In genomic region chr2:188315750-188316149, GRCh38 we compare ENCODE assay signal across 28 cellular contexts. TPM values are rescaled to one million over a fixed set of nuclear protein-coding genes. Genes with fewer than 3 reads are reported as not detected.
"Had no signal": no experiment of that assay in that cellular context is flagged by ENCODE, and none has a peak within 500 bp of the region (broad histone marks: within the 10 kb centered on the region; RNA-seq: fewer than 3 reads in every experiment).

No MANE protein-coding gene starts in this region.

- H3K36me3 ChIP-seq: left ventricle myocardium inferior, right atrium auricular region, tibial artery, upper lobe of right lung had no signal

- H2AFZ ChIP-seq: hepatocyte had no signal

- H3K4me3 Mint-ChIP-seq: activated CD8-positive, alpha-beta memory T cell treated with anti-CD3 and anti-CD28 coated beads, Interleukin-2, amount 10 ng/mL, durations not matched to agents 7 days and 5 days; activated CD8-positive, alpha-beta T cell treated with anti-CD3 and anti-CD28 coated beads for 36 hours; activated naive CD8-positive, alpha-beta T cell; activated T-cell treated with anti-CD3 and anti-CD28 coated beads, Interleukin-2, amount 50 U/mL, for 72 hours; effector memory CD8-positive, alpha-beta T cell; natural killer cell; stimulated activated naive B cell treated with anti-CD40 and anti-IgM and Interleukin-4, amounts not matched to agents 10 μg/mL and 1 μg/mL and 100 μg/mL, for 72 hours had no signal

- H3K27me3 Mint-ChIP-seq: activated CD8-positive, alpha-beta memory T cell treated with anti-CD3 and anti-CD28 coated beads, Interleukin-2, amount 10 ng/mL, durations not matched to agents 7 days and 5 days; activated CD8-positive, alpha-beta T cell treated with anti-CD3 and anti-CD28 coated beads for 36 hours; activated naive CD8-positive, alpha-beta T cell; effector memory CD8-positive, alpha-beta T cell; stimulated activated naive B cell treated with anti-CD40 and anti-IgM and Interleukin-4, amounts not matched to agents 10 μg/mL and 1 μg/mL and 100 μg/mL, for 72 hours had no signal

- H3K27me3 ChIP-seq: body of pancreas, foreskin keratinocyte, hepatocyte, right atrium auricular region, stomach, tibial artery, upper lobe of right lung had no signal

- ATAC-seq: activated CD8-positive, alpha-beta memory T cell treated with anti-CD3 and anti-CD28 coated beads, Interleukin-2, amount 10 ng/mL, durations not matched to agents 7 days and 5 days; activated CD8-positive, alpha-beta T cell treated with anti-CD3 and anti-CD28 coated beads for 36 hours; activated T-cell treated with anti-CD3 and anti-CD28 coated beads, Interleukin-2, amount 50 U/mL, for 72 hours; body of pancreas; effector memory CD8-positive, alpha-beta T cell; esophagus mucosa; foreskin keratinocyte; natural killer cell; stimulated activated naive B cell treated with anti-CD40 and anti-IgM and Interleukin-4, amounts not matched to agents 10 μg/mL and 1 μg/mL and 100 μg/mL, for 72 hours; upper lobe of right lung had no signal

- H3K27ac Mint-ChIP-seq: activated CD8-positive, alpha-beta memory T cell treated with anti-CD3 and anti-CD28 coated beads, Interleukin-2, amount 10 ng/mL, durations not matched to agents 7 days and 5 days; activated CD8-positive, alpha-beta T cell treated with anti-CD3 and anti-CD28 coated beads for 36 hours; activated naive CD8-positive, alpha-beta T cell; activated T-cell treated with anti-CD3 and anti-CD28 coated beads, Interleukin-2, amount 50 U/mL, for 72 hours; effector memory CD8-positive, alpha-beta T cell; natural killer cell; stimulated activated naive B cell treated with anti-CD40 and anti-IgM and Interleukin-4, amounts not matched to agents 10 μg/mL and 1 μg/mL and 100 μg/mL, for 72 hours had no signal

- H3K9me3 ChIP-seq: body of pancreas, right atrium auricular region, upper lobe of right lung had no signal

- H3K4me3 ChIP-seq: body of pancreas, coronary artery, hepatocyte, left ventricle myocardium inferior, lung, right atrium auricular region, stomach, tibial artery, upper lobe of right lung had no signal

- H3K4me1 ChIP-seq: body of pancreas, foreskin keratinocyte, left ventricle myocardium inferior, right atrium auricular region, upper lobe of right lung had no signal

- H3K27ac ChIP-seq: body of pancreas, coronary artery, foreskin keratinocyte, hepatocyte, left ventricle myocardium inferior, right atrium auricular region, stomach, tibial artery, upper lobe of right lung had no signal

- H3K4me1 Mint-ChIP-seq: activated CD8-positive, alpha-beta memory T cell treated with anti-CD3 and anti-CD28 coated beads, Interleukin-2, amount 10 ng/mL, durations not matched to agents 7 days and 5 days; natural killer cell; stimulated activated naive B cell treated with anti-CD40 and anti-IgM and Interleukin-4, amounts not matched to agents 10 μg/mL and 1 μg/mL and 100 μg/mL, for 72 hours had no signal

- DNase-seq: activated CD4-positive, alpha-beta T cell treated with anti-CD3 and anti-CD28 coated beads, Interleukin-2, amount 50 U/mL, for 1 hour; activated CD8-positive, alpha-beta memory T cell treated with anti-CD3 and anti-CD28 coated beads, Interleukin-2, amount 10 ng/mL, durations not matched to agents 7 days and 5 days; activated CD8-positive, alpha-beta T cell treated with anti-CD3 and anti-CD28 coated beads for 36 hours; activated effector memory CD4-positive, alpha-beta T cell treated with Interleukin-2 at 50 U/mL for 16 hours; activated naive CD4-positive, alpha-beta T cell treated with Interleukin-2 at 50 U/mL for 16 hours; activated T-cell treated with anti-CD3 and anti-CD28 coated beads for 4 hours; activated T-cell treated with anti-CD3 and anti-CD28 coated beads, Interleukin-2, amount 50 U/mL, for 72 hours; anterior cingulate cortex; body of pancreas; effector memory CD8-positive, alpha-beta T cell; foreskin keratinocyte; islet precursor cell; left ventricle myocardium inferior; mesendoderm; natural killer cell; stimulated activated CD4-positive, alpha-beta T cell treated with anti-CD3 and anti-CD28 coated beads, Interleukin-15, amount 100 ng/mL, for 24 hours; stimulated activated CD4-positive, alpha-beta T cell treated with anti-CD3 and anti-CD28 coated beads, Interleukin-2, amount 100 ng/mL, for 24 hours; stimulated activated naive B cell treated with anti-CD40 and anti-IgM and Interleukin-4, amounts not matched to agents 10 μg/mL and 1 μg/mL and 100 μg/mL, for 72 hours; stomach; T-helper 2 cell; tibial artery; upper lobe of right lung had no signal

- H3K4me2 ChIP-seq: hepatocyte had no signal

- H3K36me3 Mint-ChIP-seq: activated CD8-positive, alpha-beta memory T cell treated with anti-CD3 and anti-CD28 coated beads, Interleukin-2, amount 10 ng/mL, durations not matched to agents 7 days and 5 days; activated naive CD8-positive, alpha-beta T cell; natural killer cell; stimulated activated naive B cell treated with anti-CD40 and anti-IgM and Interleukin-4, amounts not matched to agents 10 μg/mL and 1 μg/mL and 100 μg/mL, for 72 hours had no signal

RNA-seq across cellular contexts. Expression of gene GULP1, which starts 24.1 kb away (rescaled TPM):
- total RNA-seq: activated CD8-positive, alpha-beta memory T cell treated with anti-CD3 and anti-CD28 coated beads, Interleukin-2, amount 10 ng/mL, durations not matched to agents 7 days and 5 days; activated CD8-positive, alpha-beta T cell treated with anti-CD3 and anti-CD28 coated beads for 36 hours; activated T-cell treated with anti-CD3 and anti-CD28 coated beads, Interleukin-2, amount 50 U/mL, for 72 hours; natural killer cell had no signal
